ENCODE assay signal across 15 cellular contexts in genomic region chr6:140731741-140732140, GRCh38.
"Had no signal": no experiment of that assay in that cellular context is flagged by ENCODE, and none has a peak within 500 bp of the region (broad histone marks: within the 10 kb centered on the region; RNA-seq: fewer than 3 reads in every experiment).

No MANE protein-coding gene starts in this region.

- H3K27ac ChIP-seq: esophagus squamous epithelium, right atrium auricular region, spleen had no signal

- H3K4me1 ChIP-seq: esophagus squamous epithelium, right atrium auricular region, spleen, testis had no signal

- ATAC-seq: activated CD4-positive, CD25-positive, alpha-beta regulatory T cell treated with anti-CD3 and anti-CD28 coated beads, Interleukin-2, amount 50 U/mL, for 24 hours; activated naive CD8-positive, alpha-beta T cell treated with anti-CD3 and anti-CD28 coated beads, Interleukin-2, amount 50 U/mL, for 24 hours; stimulated activated naive CD8-positive, alpha-beta T cell treated with anti-CD3 and anti-CD28 coated beads, Interleukin-15, amount 100 ng/mL, for 72 hours had no signal

- DNase-seq: activated CD4-positive, alpha-beta T cell treated with anti-CD3 and anti-CD28 coated beads, Interleukin-2, amount 50 U/mL, for 1 hour; activated naive CD4-positive, alpha-beta T cell treated with Interleukin-2 at 50 U/mL for 16 hours; activated naive CD8-positive, alpha-beta T cell treated with anti-CD3 and anti-CD28 coated beads, Interleukin-2, amount 50 U/mL, for 24 hours; activated T-cell treated with anti-CD3 and anti-CD28 coated beads for 4 hours; caudate nucleus; cortex of kidney; effector CD4-positive, alpha-beta T cell; esophagus squamous epithelium; glutamatergic neuron; nucleus accumbens; spleen; stimulated activated naive CD8-positive, alpha-beta T cell treated with anti-CD3 and anti-CD28 coated beads, Interleukin-15, amount 100 ng/mL, for 72 hours; testis had no signal

- H3K36me3 ChIP-seq: esophagus squamous epithelium, right atrium auricular region, spleen had no signal

- H3K4me3 ChIP-seq: esophagus squamous epithelium, right atrium auricular region, spleen, testis had no signal

- H3K27me3 ChIP-seq: esophagus squamous epithelium, right atrium auricular region, spleen, testis had no signal

- H3K9me3 ChIP-seq: esophagus squamous epithelium, right atrium auricular region, spleen, testis had no signal
